1 cellular context compared by ENCODE assay signal in the genomic region with DNA sequence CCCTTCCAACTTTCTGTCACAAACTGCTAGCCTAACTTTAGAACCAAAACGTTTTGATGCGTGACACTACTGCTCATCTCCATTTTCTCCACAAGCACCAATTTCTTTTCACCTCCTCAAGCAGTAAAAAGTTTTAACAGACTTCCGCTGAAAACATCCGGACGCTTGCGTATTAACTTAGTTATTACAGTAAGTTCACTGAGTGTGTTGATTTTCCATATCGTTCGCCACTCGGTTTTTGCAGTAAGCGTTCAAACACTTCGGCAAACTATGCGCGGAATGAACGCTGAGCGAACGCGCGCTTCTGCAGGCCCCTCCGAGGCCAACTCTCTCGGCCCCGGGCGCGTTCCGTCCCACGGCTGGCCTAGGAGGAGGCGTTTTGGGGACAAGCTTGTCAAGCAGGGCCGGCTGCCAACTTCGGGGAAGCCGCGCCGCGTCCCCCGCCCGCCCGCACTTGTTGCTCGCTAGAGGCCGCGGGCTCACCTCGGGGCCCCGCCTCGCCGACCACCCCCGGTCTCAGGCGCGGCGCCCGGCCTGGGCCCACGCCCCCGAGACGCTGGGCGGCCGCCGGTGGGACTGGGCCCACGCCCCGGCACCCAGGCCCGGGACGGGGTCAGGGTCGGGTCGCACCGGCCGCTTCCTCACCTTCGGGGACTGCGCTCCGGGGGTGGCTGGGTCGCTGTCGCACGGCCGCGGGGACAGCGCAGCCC.
TF ChIP-seq lines count a peak whose summit lies in the region.

No MANE protein-coding gene starts in this region.

TF ChIP-seq in HepG2, 621 proteins besides CTCF, POLR2A, EP300 and RAD21 (continued from another document and continues in another):
- no peak; the same call in 1 of the 2 replicates for TF ChIP-seq MYC (CRISPR knock-in tag; IDR thresholded peaks at IDR 0.05; ENCODE audit: borderline replicate concordance)
- TF ChIP-seq ZNF607 (CRISPR knock-in tag; IDR thresholded peaks at IDR 0.05; ENCODE audit: borderline replicate concordance), result 0 out of 2 replicates have a peak, but pooled peaks have one; percentile 20
- TF ChIP-seq ZNF720 (CRISPR knock-in tag; IDR thresholded peaks at IDR 0.05), result no peak
- no peak for TF ChIP-seq ZFP37 (CRISPR knock-in tag; IDR thresholded peaks at IDR 0.05; ENCODE audit: borderline replicate concordance)
- TF ChIP-seq THYN1 (CRISPR knock-in tag; IDR thresholded peaks at IDR 0.05; ENCODE audit: borderline replicate concordance, low read depth), result no peak
- no peak for TF ChIP-seq ARNT (IDR thresholded peaks at IDR 0.05)
- TF ChIP-seq HOXD1 (CRISPR knock-in tag; IDR thresholded peaks at IDR 0.05), result 0 out of 2 replicates have a peak, but pooled peaks have one; percentile 52
- no peak; the same call in none of the 2 replicates for TF ChIP-seq ZFP82 (CRISPR knock-in tag; IDR thresholded peaks at IDR 0.05; ENCODE audit: borderline replicate concordance)
- TF ChIP-seq, protein P1, sequence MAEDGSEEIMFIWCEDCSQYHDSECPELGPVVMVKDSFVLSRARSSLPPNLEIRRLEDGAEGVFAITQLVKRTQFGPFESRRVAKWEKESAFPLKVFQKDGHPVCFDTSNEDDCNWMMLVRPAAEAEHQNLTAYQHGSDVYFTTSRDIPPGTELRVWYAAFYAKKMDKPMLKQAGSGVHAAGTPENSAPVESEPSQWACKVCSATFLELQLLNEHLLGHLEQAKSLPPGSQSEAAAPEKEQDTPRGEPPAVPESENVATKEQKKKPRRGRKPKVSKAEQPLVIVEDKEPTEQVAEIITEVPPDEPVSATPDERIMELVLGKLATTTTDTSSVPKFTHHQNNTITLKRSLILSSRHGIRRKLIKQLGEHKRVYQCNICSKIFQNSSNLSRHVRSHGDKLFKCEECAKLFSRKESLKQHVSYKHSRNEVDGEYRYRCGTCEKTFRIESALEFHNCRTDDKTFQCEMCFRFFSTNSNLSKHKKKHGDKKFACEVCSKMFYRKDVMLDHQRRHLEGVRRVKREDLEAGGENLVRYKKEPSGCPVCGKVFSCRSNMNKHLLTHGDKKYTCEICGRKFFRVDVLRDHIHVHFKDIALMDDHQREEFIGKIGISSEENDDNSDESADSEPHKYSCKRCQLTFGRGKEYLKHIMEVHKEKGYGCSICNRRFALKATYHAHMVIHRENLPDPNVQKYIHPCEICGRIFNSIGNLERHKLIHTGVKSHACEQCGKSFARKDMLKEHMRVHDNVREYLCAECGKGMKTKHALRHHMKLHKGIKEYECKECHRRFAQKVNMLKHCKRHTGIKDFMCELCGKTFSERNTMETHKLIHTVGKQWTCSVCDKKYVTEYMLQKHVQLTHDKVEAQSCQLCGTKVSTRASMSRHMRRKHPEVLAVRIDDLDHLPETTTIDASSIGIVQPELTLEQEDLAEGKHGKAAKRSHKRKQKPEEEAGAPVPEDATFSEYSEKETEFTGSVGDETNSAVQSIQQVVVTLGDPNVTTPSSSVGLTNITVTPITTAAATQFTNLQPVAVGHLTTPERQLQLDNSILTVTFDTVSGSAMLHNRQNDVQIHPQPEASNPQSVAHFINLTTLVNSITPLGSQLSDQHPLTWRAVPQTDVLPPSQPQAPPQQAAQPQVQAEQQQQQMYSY (CRISPR knock-in tag; IDR thresholded peaks at IDR 0.05), result no peak
- TF ChIP-seq ZNF335 (CRISPR knock-in tag; IDR thresholded peaks at IDR 0.05), result no peak
- no peak for TF ChIP-seq DNMT3B (CRISPR knock-in tag; conservative IDR thresholded peaks at IDR 0.05)
- peak; percentile 50; the same call in 1 of the 2 replicates for TF ChIP-seq ZNF446 (CRISPR knock-in tag; IDR thresholded peaks at IDR 0.05)
- no peak for TF ChIP-seq PAWR (CRISPR knock-in tag; IDR thresholded peaks at IDR 0.05; ENCODE audit: borderline replicate concordance)
- no peak for TF ChIP-seq SUZ12 (IDR thresholded peaks at IDR 0.05; ENCODE audit: low read depth, low read length)
- no peak for TF ChIP-seq SP5 (CRISPR knock-in tag; IDR thresholded peaks at IDR 0.05; ENCODE audit: borderline replicate concordance, low read depth)
- no peak for TF ChIP-seq MYNN (CRISPR knock-in tag; IDR thresholded peaks at IDR 0.05; ENCODE audit: low read depth)
- peak; percentile 50; the same call in 1 of the 2 replicates for TF ChIP-seq SALL1 (CRISPR knock-in tag; IDR thresholded peaks at IDR 0.05)
- TF ChIP-seq ZNF224 (CRISPR knock-in tag; IDR thresholded peaks at IDR 0.05), result no peak
- TF ChIP-seq MTA1 (CRISPR knock-in tag; IDR thresholded peaks at IDR 0.05; ENCODE audit: borderline replicate concordance), result no peak
- TF ChIP-seq, protein P2, sequence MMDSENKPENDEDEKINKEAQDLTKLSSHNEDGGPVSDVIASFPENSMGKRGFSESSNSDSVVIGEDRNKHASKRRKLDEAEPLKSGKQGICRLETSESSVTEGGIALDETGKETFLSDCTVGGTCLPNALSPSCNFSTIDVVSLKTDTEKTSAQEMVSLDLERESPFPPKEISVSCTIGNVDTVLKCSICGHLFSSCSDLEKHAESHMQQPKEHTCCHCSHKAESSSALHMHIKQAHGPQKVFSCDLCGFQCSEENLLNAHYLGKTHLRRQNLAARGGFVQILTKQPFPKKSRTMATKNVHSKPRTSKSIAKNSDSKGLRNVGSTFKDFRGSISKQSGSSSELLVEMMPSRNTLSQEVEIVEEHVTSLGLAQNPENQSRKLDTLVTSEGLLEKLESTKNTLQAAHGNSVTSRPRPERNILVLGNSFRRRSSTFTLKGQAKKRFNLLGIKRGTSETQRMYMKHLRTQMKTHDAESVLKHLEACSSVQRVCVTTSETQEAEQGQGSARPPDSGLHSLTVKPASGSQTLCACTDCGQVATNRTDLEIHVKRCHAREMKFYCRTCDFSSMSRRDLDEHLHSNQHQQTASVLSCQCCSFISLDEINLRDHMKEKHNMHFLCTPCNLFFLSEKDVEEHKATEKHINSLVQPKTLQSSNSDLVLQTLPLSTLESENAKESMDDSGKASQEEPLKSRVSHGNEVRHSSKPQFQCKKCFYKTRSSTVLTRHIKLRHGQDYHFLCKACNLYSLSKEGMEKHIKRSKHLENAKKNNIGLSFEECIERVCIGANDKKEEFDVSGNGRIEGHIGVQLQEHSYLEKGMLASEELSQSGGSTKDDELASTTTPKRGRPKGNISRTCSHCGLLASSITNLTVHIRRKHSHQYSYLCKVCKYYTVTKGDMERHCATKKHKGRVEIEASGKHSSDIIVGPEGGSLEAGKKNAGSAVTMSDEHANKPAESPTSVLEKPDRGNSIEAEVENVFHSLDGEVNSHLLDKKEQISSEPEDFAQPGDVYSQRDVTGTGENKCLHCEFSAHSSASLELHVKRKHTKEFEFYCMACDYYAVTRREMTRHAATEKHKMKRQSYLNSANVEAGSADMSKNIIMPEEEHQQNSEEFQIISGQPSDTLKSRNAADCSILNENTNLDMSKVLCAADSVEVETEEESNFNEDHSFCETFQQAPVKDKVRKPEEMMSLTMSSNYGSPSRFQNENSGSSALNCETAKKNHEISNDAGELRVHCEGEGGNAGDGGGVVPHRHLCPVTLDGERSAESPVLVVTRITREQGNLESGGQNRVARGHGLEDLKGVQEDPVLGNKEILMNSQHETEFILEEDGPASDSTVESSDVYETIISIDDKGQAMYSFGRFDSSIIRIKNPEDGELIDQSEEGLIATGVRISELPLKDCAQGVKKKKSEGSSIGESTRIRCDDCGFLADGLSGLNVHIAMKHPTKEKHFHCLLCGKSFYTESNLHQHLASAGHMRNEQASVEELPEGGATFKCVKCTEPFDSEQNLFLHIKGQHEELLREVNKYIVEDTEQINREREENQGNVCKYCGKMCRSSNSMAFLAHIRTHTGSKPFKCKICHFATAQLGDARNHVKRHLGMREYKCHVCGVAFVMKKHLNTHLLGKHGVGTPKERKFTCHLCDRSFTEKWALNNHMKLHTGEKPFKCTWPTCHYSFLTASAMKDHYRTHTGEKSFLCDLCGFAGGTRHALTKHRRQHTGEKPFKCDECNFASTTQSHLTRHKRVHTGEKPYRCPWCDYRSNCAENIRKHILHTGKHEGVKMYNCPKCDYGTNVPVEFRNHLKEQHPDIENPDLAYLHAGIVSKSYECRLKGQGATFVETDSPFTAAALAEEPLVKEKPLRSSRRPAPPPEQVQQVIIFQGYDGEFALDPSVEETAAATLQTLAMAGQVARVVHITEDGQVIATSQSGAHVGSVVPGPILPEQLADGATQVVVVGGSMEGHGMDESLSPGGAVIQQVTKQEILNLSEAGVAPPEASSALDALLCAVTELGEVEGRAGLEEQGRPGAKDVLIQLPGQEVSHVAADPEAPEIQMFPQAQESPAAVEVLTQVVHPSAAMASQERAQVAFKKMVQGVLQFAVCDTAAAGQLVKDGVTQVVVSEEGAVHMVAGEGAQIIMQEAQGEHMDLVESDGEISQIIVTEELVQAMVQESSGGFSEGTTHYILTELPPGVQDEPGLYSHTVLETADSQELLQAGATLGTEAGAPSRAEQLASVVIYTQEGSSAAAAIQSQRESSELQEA (CRISPR knock-in tag; IDR thresholded peaks at IDR 0.05; ENCODE audit: not compliant biosample characterization), result no peak
- 0 out of 2 replicates have a peak, but pooled peaks have one; percentile 2 for TF ChIP-seq KDM5B (CRISPR knock-in tag; IDR thresholded peaks at IDR 0.05; ENCODE audit: borderline replicate concordance)
- no peak for TF ChIP-seq ZZZ3 (CRISPR knock-in tag; IDR thresholded peaks at IDR 0.05; ENCODE audit: borderline replicate concordance)
- TF ChIP-seq ZNF232 (CRISPR knock-in tag; IDR thresholded peaks at IDR 0.05; ENCODE audit: borderline replicate concordance), result no peak
- no peak for TF ChIP-seq SRSF1 (optimal IDR thresholded peaks at IDR 0.05; ENCODE audit: low read depth, low read length)
- 0 out of 2 replicates have a peak, but pooled peaks have one; percentile 62 for TF ChIP-seq KAT7 (CRISPR knock-in tag; IDR thresholded peaks at IDR 0.05; ENCODE audit: borderline replicate concordance)
- TF ChIP-seq, protein P3, sequence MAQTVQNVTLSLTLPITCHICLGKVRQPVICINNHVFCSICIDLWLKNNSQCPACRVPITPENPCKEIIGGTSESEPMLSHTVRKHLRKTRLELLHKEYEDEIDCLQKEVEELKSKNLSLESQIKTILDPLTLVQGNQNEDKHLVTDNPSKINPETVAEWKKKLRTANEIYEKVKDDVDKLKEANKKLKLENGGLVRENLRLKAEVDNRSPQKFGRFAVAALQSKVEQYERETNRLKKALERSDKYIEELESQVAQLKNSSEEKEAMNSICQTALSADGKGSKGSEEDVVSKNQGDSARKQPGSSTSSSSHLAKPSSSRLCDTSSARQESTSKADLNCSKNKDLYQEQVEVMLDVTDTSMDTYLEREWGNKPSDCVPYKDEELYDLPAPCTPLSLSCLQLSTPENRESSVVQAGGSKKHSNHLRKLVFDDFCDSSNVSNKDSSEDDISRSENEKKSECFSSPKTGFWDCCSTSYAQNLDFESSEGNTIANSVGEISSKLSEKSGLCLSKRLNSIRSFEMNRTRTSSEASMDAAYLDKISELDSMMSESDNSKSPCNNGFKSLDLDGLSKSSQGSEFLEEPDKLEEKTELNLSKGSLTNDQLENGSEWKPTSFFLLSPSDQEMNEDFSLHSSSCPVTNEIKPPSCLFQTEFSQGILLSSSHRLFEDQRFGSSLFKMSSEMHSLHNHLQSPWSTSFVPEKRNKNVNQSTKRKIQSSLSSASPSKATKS (CRISPR knock-in tag; IDR thresholded peaks at IDR 0.05), result no peak
- TF ChIP-seq, protein P4, sequence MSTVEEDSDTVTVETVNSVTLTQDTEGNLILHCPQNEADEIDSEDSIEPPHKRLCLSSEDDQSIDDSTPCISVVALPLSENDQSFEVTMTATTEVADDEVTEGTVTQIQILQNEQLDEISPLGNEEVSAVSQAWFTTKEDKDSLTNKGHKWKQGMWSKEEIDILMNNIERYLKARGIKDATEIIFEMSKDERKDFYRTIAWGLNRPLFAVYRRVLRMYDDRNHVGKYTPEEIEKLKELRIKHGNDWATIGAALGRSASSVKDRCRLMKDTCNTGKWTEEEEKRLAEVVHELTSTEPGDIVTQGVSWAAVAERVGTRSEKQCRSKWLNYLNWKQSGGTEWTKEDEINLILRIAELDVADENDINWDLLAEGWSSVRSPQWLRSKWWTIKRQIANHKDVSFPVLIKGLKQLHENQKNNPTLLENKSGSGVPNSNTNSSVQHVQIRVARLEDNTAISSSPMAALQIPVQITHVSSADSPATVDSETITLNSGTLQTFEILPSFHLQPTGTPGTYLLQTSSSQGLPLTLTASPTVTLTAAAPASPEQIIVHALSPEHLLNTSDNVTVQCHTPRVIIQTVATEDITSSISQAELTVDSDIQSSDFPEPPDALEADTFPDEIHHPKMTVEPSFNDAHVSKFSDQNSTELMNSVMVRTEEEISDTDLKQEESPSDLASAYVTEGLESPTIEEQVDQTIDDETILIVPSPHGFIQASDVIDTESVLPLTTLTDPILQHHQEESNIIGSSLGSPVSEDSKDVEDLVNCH (CRISPR knock-in tag; IDR thresholded peaks at IDR 0.05), result no peak
- TF ChIP-seq PHF21A (CRISPR knock-in tag; IDR thresholded peaks at IDR 0.05), result no peak
- no peak for TF ChIP-seq PPARG (CRISPR knock-in tag; conservative IDR thresholded peaks at IDR 0.05)
- no peak for TF ChIP-seq ZNF737 (CRISPR knock-in tag; IDR thresholded peaks at IDR 0.05; ENCODE audit: borderline replicate concordance)
- TF ChIP-seq SP140L (CRISPR knock-in tag; IDR thresholded peaks at IDR 0.05; ENCODE audit: borderline replicate concordance), result no peak
- peak; percentile 71; the same call in 1 of the 2 replicates for TF ChIP-seq MAF1 (CRISPR knock-in tag; IDR thresholded peaks at IDR 0.05; ENCODE audit: borderline replicate concordance)
- no peak for TF ChIP-seq TBX2 (CRISPR knock-in tag; IDR thresholded peaks at IDR 0.05; ENCODE audit: borderline replicate concordance)
- TF ChIP-seq ZNF562 (CRISPR knock-in tag; IDR thresholded peaks at IDR 0.05; ENCODE audit: borderline replicate concordance), result no peak
- TF ChIP-seq ZNF614 (CRISPR knock-in tag; IDR thresholded peaks at IDR 0.05; ENCODE audit: borderline replicate concordance), result no peak
- 0 out of 2 replicates have a peak, but pooled peaks have one; percentile 22 for TF ChIP-seq ZNF766 (CRISPR knock-in tag; IDR thresholded peaks at IDR 0.05; ENCODE audit: borderline replicate concordance)
- TF ChIP-seq ZNF570 (CRISPR knock-in tag; IDR thresholded peaks at IDR 0.05; ENCODE audit: borderline replicate concordance), result no peak
- TF ChIP-seq YEATS4 (CRISPR knock-in tag; IDR thresholded peaks at IDR 0.05; ENCODE audit: borderline replicate concordance), result 0 out of 2 replicates have a peak, but pooled peaks have one; percentile 36
- 0 out of 2 replicates have a peak, but pooled peaks have one; percentile 15 for TF ChIP-seq NR2C2 (CRISPR knock-in tag; IDR thresholded peaks at IDR 0.05; ENCODE audit: borderline replicate concordance)
- TF ChIP-seq ZNF383 (CRISPR knock-in tag; IDR thresholded peaks at IDR 0.05; ENCODE audit: borderline replicate concordance), result no peak
- 0 out of 2 replicates have a peak, but pooled peaks have one; percentile 14 for TF ChIP-seq KAT8 (CRISPR knock-in tag; IDR thresholded peaks at IDR 0.05)
